In genomic region chr7:24227068-24227467, GRCh38 we compare ENCODE assay signal across 13 cellular contexts. TPM values are rescaled to one million over a fixed set of nuclear protein-coding genes. Genes with fewer than 3 reads are reported as not detected.
DNase-seq lines count a peak whose midpoint lies in the region; ATAC-seq and TF ChIP-seq lines count a peak whose summit lies in the region.
"Had no signal": no experiment of that assay in that cellular context is flagged by ENCODE, and none has a peak within 500 bp of the region (broad histone marks: within the 10 kb centered on the region; RNA-seq: fewer than 3 reads in every experiment).

No MANE protein-coding gene starts in this region.

- 57% methylated on average over 3 of the region's 3 CpGs for WGBS in prostate gland

- peaks cover 5% of the 10 kb centered on the region for H3K27me3 Mint-ChIP-seq in activated T-cell treated with anti-CD3 and anti-CD28 coated beads, Interleukin-2, amount 50 U/mL, for 72 hours (ENCODE audit: low read depth)
- peaks cover 18 to 20% of the 10 kb centered on the region in 2 donors for H3K27me3 Mint-ChIP-seq in stimulated activated naive B cell treated with anti-CD40 and anti-IgM and Interleukin-4, amounts not matched to agents 10 μg/mL and 1 μg/mL and 100 μg/mL, for 72 hours
- H3K27me3 Mint-ChIP-seq in activated CD4-positive, alpha-beta T cell treated with anti-CD3 and anti-CD28 coated beads, Interleukin-2, amount 10 ng/mL, durations not matched to agents 24 days and 14 days = peaks cover 5% of the 10 kb centered on the region

- peaks cover 0 to 3% of the 10 kb centered on the region in 2 donors for H3K36me3 Mint-ChIP-seq in activated T-cell treated with anti-CD3 and anti-CD28 coated beads, Interleukin-2, amount 50 U/mL, for 72 hours (ENCODE audit: insufficient read depth in 2 of 2)
- H3K36me3 Mint-ChIP-seq in stimulated activated naive B cell treated with anti-CD40 and anti-IgM and Interleukin-4, amounts not matched to agents 10 μg/mL and 1 μg/mL and 100 μg/mL, for 72 hours = no peaks in the 10 kb centered on the region
- H3K36me3 Mint-ChIP-seq in activated CD4-positive, alpha-beta T cell treated with anti-CD3 and anti-CD28 coated beads, Interleukin-2, amount 10 ng/mL, durations not matched to agents 24 days and 14 days (ENCODE audit: low read depth) = no peaks in the 10 kb centered on the region

- no peaks in the 10 kb centered on the region for H3K36me3 ChIP-seq in prostate gland

- H3K27me3 ChIP-seq in prostate gland (replicated peaks; ENCODE audit: insufficient read depth) = no peaks in the 10 kb centered on the region

- TF ChIP-seq POLR2A in prostate gland (IDR thresholded peaks at IDR 0.05) = no peak

- no peak overlapping the region for H3K4me3 Mint-ChIP-seq in activated T-cell treated with anti-CD3 and anti-CD28 coated beads, Interleukin-2, amount 50 U/mL, for 72 hours
- peak overlapping the region; percentile 59 to 75 for H3K4me3 Mint-ChIP-seq in stimulated activated naive B cell treated with anti-CD40 and anti-IgM and Interleukin-4, amounts not matched to agents 10 μg/mL and 1 μg/mL and 100 μg/mL, for 72 hours
- H3K4me3 Mint-ChIP-seq in activated CD4-positive, alpha-beta T cell treated with anti-CD3 and anti-CD28 coated beads, Interleukin-2, amount 10 ng/mL, durations not matched to agents 24 days and 14 days = no peak overlapping the region

- ATAC-seq in activated T-cell treated with anti-CD3 and anti-CD28 coated beads, Interleukin-2, amount 50 U/mL, for 72 hours (replicated peaks in 1 of 2) = peak; percentile 24 to 59
- ATAC-seq in GM21825 (IDR thresholded peaks at IDR 0.05; ENCODE audit: unreplicated experiment) (peak; percentile 45), HG03558 (IDR thresholded peaks at IDR 0.05; ENCODE audit: extremely low read depth, unreplicated experiment) (peak; percentile 19)
- ATAC-seq in stimulated activated naive B cell treated with anti-CD40 and anti-IgM and Interleukin-4, amounts not matched to agents 10 μg/mL and 1 μg/mL and 100 μg/mL, for 72 hours (replicated peaks) = peak; percentile 66 to 68

- no peak for DNase-seq in activated T-cell treated with anti-CD3 and anti-CD28 coated beads, Interleukin-2, amount 50 U/mL, for 72 hours
- no peak for DNase-seq in activated T-cell treated with anti-CD3 and anti-CD28 coated beads, Interleukin-2, amount 50 U/mL, for 48 hours
- peak; percentile 46 for DNase-seq in stimulated activated naive B cell treated with anti-CD40 and anti-IgM and Interleukin-4, amounts not matched to agents 10 μg/mL and 1 μg/mL and 100 μg/mL, for 72 hours
- DNase-seq in AG08395 (ENCODE audit: low spot score) (no peak), prostate gland (ENCODE audit: low spot score) (no peak)
- DNase-seq in activated CD4-positive, alpha-beta T cell treated with anti-CD3 and anti-CD28 coated beads, Interleukin-2, amount 10 ng/mL, durations not matched to agents 24 days and 14 days = no peak

- H3K27ac Mint-ChIP-seq in activated T-cell treated with anti-CD3 and anti-CD28 coated beads, Interleukin-2, amount 50 U/mL, for 72 hours = no peak overlapping the region
- peak overlapping the region; percentile 95 for H3K27ac Mint-ChIP-seq in stimulated activated naive B cell treated with anti-CD40 and anti-IgM and Interleukin-4, amounts not matched to agents 10 μg/mL and 1 μg/mL and 100 μg/mL, for 72 hours
- H3K27ac Mint-ChIP-seq in activated CD4-positive, alpha-beta T cell treated with anti-CD3 and anti-CD28 coated beads, Interleukin-2, amount 10 ng/mL, durations not matched to agents 24 days and 14 days = no peak overlapping the region

- H3K4me3 ChIP-seq in prostate gland = no peak overlapping the region
- H3K4me3 ChIP-seq: PC-9, smooth muscle cell had no signal

- no peak overlapping the region for H3K27ac ChIP-seq in prostate gland
- H3K27ac ChIP-seq: PC-9 had no signal

- peaks cover 0 to 2% of the 10 kb centered on the region in 2 donors for H3K9me3 Mint-ChIP-seq in activated T-cell treated with anti-CD3 and anti-CD28 coated beads, Interleukin-2, amount 50 U/mL, for 72 hours
- peaks cover 5 to 14% of the 10 kb centered on the region in 2 donors for H3K9me3 Mint-ChIP-seq in stimulated activated naive B cell treated with anti-CD40 and anti-IgM and Interleukin-4, amounts not matched to agents 10 μg/mL and 1 μg/mL and 100 μg/mL, for 72 hours
- peaks cover 21% of the 10 kb centered on the region for H3K9me3 Mint-ChIP-seq in activated CD4-positive, alpha-beta T cell treated with anti-CD3 and anti-CD28 coated beads, Interleukin-2, amount 10 ng/mL, durations not matched to agents 24 days and 14 days

- H3K9me3 ChIP-seq in prostate gland = no peaks in the 10 kb centered on the region

- no peaks in the 10 kb centered on the region for H3K4me1 ChIP-seq in prostate gland (replicated peaks)

- peaks cover 16% of the 10 kb centered on the region for H3K4me1 Mint-ChIP-seq in activated T-cell treated with anti-CD3 and anti-CD28 coated beads, Interleukin-2, amount 50 U/mL, for 72 hours (ENCODE audit: low read depth)
- peaks cover 15 to 22% of the 10 kb centered on the region in 2 donors for H3K4me1 Mint-ChIP-seq in stimulated activated naive B cell treated with anti-CD40 and anti-IgM and Interleukin-4, amounts not matched to agents 10 μg/mL and 1 μg/mL and 100 μg/mL, for 72 hours
- peaks cover 7% of the 10 kb centered on the region for H3K4me1 Mint-ChIP-seq in activated CD4-positive, alpha-beta T cell treated with anti-CD3 and anti-CD28 coated beads, Interleukin-2, amount 10 ng/mL, durations not matched to agents 24 days and 14 days

- TF ChIP-seq CTCF in prostate gland (IDR thresholded peaks at IDR 0.05) = no peak

- intact Hi-C loops in prostate gland (cut with DNase I) = no loop called here
- intact Hi-C loops in activated CD4-positive, alpha-beta T cell treated with anti-CD3 and anti-CD28 coated beads, Interleukin-2, amount 10 ng/mL, durations not matched to agents 24 days and 14 days (cut with micrococcal nuclease) = no loop called here

RNA-seq across cellular contexts. Expression of gene NPY, which starts 56.9 kb away (rescaled TPM):
- not detected for total RNA-seq in activated T-cell treated with anti-CD3 and anti-CD28 coated beads, Interleukin-2, amount 50 U/mL, for 72 hours
- 1,000 to 10,000 TPM in 1 of 2 donors, 10 to 100 TPM in 1; 55.6 to 2,513 TPM for total RNA-seq in prostate gland
- total RNA-seq in activated CD4-positive, alpha-beta T cell treated with anti-CD3 and anti-CD28 coated beads, Interleukin-2, amount 10 ng/mL, durations not matched to agents 24 days and 14 days = not detected in 2 replicates
- total RNA-seq: endothelial cell of umbilical vein, M059J, myocyte, PC-9 had no signal

Comparison
In these comparisons a context has a peak if more than half of its experiments do, and no peak if none do; other contexts are left out.
1. H3K4me3 Mint-ChIP-seq: peak in stimulated activated naive B cell treated with anti-CD40 and anti-IgM and Interleukin-4, amounts not matched to agents 10 μg/mL and 1 μg/mL and 100 μg/mL, for 72 hours (2 of 2); none in activated T-cell treated with anti-CD3 and anti-CD28 coated beads, Interleukin-2, amount 50 U/mL, for 72 hours (0 of 2) and activated CD4-positive, alpha-beta T cell treated with anti-CD3 and anti-CD28 coated beads, Interleukin-2, amount 10 ng/mL, durations not matched to agents 24 days and 14 days (single experiment).
2. RNA of gene NPY, which starts 56.9 kb away (total RNA-seq): 55.6 to 2,513 TPM in prostate gland; not detected in activated T-cell treated with anti-CD3 and anti-CD28 coated beads, Interleukin-2, amount 50 U/mL, for 72 hours and not detected in activated CD4-positive, alpha-beta T cell treated with anti-CD3 and anti-CD28 coated beads, Interleukin-2, amount 10 ng/mL, durations not matched to agents 24 days and 14 days; every median in the first group is over 10 times any median in the second.
3. Peak in every context shown above with its lines, with median percentiles within 50 percentile points of each other: ATAC-seq.